ENCODE assay signal across 1 cellular context in genomic region chr13:80239116-80239515, GRCh38.
TF ChIP-seq lines count a peak whose summit lies in the region.

No MANE protein-coding gene starts in this region.

TF ChIP-seq in SK-N-SH, 30 proteins besides CTCF, POLR2A, EP300 and RAD21 (continued from another document):
- TF ChIP-seq, protein P1, sequence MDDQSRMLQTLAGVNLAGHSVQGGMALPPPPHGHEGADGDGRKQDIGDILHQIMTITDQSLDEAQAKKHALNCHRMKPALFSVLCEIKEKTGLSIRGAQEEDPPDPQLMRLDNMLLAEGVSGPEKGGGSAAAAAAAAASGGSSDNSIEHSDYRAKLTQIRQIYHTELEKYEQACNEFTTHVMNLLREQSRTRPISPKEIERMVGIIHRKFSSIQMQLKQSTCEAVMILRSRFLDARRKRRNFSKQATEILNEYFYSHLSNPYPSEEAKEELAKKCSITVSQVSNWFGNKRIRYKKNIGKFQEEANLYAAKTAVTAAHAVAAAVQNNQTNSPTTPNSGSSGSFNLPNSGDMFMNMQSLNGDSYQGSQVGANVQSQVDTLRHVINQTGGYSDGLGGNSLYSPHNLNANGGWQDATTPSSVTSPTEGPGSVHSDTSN (IDR thresholded peaks at IDR 0.05): no peak
- no peak for TF ChIP-seq TEAD4 (IDR thresholded peaks at IDR 0.05; ENCODE audit: borderline replicate concordance, insufficient read depth)
- no peak for TF ChIP-seq ELF1 (IDR thresholded peaks at IDR 0.05)
- TF ChIP-seq FOXM1 (IDR thresholded peaks at IDR 0.05; ENCODE audit: low read depth): no peak
- no peak for TF ChIP-seq MXI1 (IDR thresholded peaks at IDR 0.05; ENCODE audit: low read depth, low read length)
- no peak for TF ChIP-seq POLR2AphosphoS5 (IDR thresholded peaks at IDR 0.05; ENCODE audit: low read depth, low read length)
- TF ChIP-seq YY1 (IDR thresholded peaks at IDR 0.05; ENCODE audit: low read depth): no peak
- TF ChIP-seq MAX (IDR thresholded peaks at IDR 0.05; ENCODE audit: low read depth): no peak
- no peak for TF ChIP-seq IRF3 (IDR thresholded peaks at IDR 0.05; ENCODE audit: low read depth, low read length)
- TF ChIP-seq RXRA (IDR thresholded peaks at IDR 0.05; ENCODE audit: borderline replicate concordance, low read depth): no peak
- no peak for TF ChIP-seq USF1 (IDR thresholded peaks at IDR 0.05; ENCODE audit: borderline replicate concordance, low read depth)
TF ChIP-seq in SK-N-SH: peak in this region for 0.
